ENCODE assay signal across 2 cellular contexts in the genomic region with DNA sequence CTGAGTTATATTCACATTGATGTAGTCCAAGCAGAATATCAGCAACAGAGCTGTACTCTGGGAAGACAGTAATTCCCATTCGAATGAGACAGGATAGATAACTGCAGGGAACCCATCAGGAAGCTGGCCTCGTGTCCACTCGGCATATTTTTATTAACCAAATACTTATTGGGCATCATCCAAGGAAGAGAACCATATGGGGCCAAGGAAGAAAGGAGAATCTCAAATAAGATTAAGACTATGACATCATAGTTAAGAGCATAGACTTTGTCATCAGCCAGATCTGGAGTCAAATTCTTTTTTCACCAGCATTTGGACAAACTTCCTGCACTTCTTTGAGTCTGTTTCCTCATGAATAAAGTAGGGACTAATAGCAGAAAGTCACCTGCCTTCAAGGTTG.
TF ChIP-seq lines count a peak whose summit lies in the region.

No MANE protein-coding gene starts in this region.

TF ChIP-seq in A549, 52 proteins besides CTCF, POLR2A, EP300 and RAD21:
- TF ChIP-seq, protein P1, sequence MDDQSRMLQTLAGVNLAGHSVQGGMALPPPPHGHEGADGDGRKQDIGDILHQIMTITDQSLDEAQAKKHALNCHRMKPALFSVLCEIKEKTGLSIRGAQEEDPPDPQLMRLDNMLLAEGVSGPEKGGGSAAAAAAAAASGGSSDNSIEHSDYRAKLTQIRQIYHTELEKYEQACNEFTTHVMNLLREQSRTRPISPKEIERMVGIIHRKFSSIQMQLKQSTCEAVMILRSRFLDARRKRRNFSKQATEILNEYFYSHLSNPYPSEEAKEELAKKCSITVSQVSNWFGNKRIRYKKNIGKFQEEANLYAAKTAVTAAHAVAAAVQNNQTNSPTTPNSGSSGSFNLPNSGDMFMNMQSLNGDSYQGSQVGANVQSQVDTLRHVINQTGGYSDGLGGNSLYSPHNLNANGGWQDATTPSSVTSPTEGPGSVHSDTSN (IDR thresholded peaks at IDR 0.05), result no peak
- TF ChIP-seq POLR2AphosphoS2 (conservative IDR thresholded peaks at IDR 0.05; ENCODE audit: low read length) (no peak), USF2 (IDR thresholded peaks at IDR 0.05) (no peak), ZFP36 (IDR thresholded peaks at IDR 0.05; ENCODE audit: borderline replicate concordance, partially characterized antibody) (no peak), CEBPB (IDR thresholded peaks at IDR 0.05) (no peak), RNF2 (IDR thresholded peaks at IDR 0.05; ENCODE audit: borderline replicate concordance, low read depth) (no peak), MAFK (IDR thresholded peaks at IDR 0.05; ENCODE audit: partially characterized antibody) (no peak), RFX5 (IDR thresholded peaks at IDR 0.05) (no peak)
- TF ChIP-seq, protein P2, sequence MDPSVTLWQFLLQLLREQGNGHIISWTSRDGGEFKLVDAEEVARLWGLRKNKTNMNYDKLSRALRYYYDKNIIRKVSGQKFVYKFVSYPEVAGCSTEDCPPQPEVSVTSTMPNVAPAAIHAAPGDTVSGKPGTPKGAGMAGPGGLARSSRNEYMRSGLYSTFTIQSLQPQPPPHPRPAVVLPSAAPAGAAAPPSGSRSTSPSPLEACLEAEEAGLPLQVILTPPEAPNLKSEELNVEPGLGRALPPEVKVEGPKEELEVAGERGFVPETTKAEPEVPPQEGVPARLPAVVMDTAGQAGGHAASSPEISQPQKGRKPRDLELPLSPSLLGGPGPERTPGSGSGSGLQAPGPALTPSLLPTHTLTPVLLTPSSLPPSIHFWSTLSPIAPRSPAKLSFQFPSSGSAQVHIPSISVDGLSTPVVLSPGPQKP (IDR thresholded peaks at IDR 0.05; ENCODE audit: low read depth, low read length), result no peak
- TF ChIP-seq, protein P3, sequence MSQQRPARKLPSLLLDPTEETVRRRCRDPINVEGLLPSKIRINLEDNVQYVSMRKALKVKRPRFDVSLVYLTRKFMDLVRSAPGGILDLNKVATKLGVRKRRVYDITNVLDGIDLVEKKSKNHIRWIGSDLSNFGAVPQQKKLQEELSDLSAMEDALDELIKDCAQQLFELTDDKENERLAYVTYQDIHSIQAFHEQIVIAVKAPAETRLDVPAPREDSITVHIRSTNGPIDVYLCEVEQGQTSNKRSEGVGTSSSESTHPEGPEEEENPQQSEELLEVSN (IDR thresholded peaks at IDR 0.05; ENCODE audit: borderline replicate concordance, low read depth), result no peak

TF ChIP-seq in IMR-90, 13 proteins besides CTCF, POLR2A, EP300 and RAD21:
- no peak for TF ChIP-seq MAFK (IDR thresholded peaks at IDR 0.05; ENCODE audit: low read depth, low read length)
- TF ChIP-seq SMC3 (IDR thresholded peaks at IDR 0.05; ENCODE audit: low read depth, low read length), result no peak
- no peak for TF ChIP-seq MAZ (IDR thresholded peaks at IDR 0.05; ENCODE audit: borderline replicate concordance, low read depth, low read length)
- TF ChIP-seq MXI1 (IDR thresholded peaks at IDR 0.05; ENCODE audit: borderline replicate concordance, low read depth, low read length), result no peak
- TF ChIP-seq, protein P2 (IDR thresholded peaks at IDR 0.05; ENCODE audit: borderline replicate concordance, low read depth, low read length), result no peak
- no peak for TF ChIP-seq RFX5 (IDR thresholded peaks at IDR 0.05; ENCODE audit: low read depth, low read length)
- TF ChIP-seq NFE2L2 (IDR thresholded peaks at IDR 0.05; ENCODE audit: low read depth, low read length), result no peak
- no peak for TF ChIP-seq USF2 (IDR thresholded peaks at IDR 0.05; ENCODE audit: low read depth, low read length)
